8 cellular contexts compared by ENCODE assay signal in the genomic region with DNA sequence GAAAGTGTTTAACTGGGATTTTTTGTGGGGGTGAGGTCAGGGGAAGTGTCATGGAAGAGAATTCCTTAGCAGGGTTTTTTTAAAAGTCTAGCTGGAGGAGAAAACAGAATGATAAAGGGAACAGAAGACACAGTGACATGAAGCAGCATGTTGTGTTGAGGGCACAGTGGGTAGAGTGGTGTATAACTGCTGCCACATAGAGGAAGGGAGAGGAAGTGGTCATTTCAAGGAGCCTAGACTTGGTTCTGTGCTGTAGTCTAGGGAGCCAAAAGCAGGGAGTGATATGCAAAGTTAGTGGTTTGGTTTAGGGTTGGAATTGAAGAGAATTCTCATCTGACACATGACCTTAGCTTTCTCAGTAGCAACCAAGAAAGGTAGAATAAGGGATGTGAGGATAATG. TPM values are rescaled to one million over a fixed set of nuclear protein-coding genes. Genes with fewer than 3 reads are reported as not detected.
DNase-seq lines count a peak whose midpoint lies in the region; ATAC-seq lines count a peak whose summit lies in the region.

No MANE protein-coding gene starts in this region.

- CTCF ChIA-PET in activated naive CD4-positive, alpha-beta T cell treated with anti-CD3 and anti-CD28 coated beads for 36 hours (lab: Charles Lee): interaction anchor here (0.6 to 4.2 kb wide), 7 partner anchors 10 to 641 kb away, joined by 3 to 32 read pairs (median 4); a partner anchor contains a TSS

- H3K9me3 Mint-ChIP-seq in activated naive CD4-positive, alpha-beta T cell treated with anti-CD3 and anti-CD28 coated beads for 36 hours: peaks cover 3% of the 10 kb centered on the region
- H3K9me3 Mint-ChIP-seq in T-helper 2 cell treated with Interferon-gamma antibody and Interleukin-4, amounts not matched to agents 5 μg/mL and 100 μg/mL, for 36 hours: no peaks in the 10 kb centered on the region

- no peaks in the 10 kb centered on the region for H3K4me1 Mint-ChIP-seq in activated naive CD4-positive, alpha-beta T cell treated with anti-CD3 and anti-CD28 coated beads for 36 hours (ENCODE audit: low read depth)
- no peaks in the 10 kb centered on the region for H3K4me1 Mint-ChIP-seq in T-helper 2 cell treated with Interferon-gamma antibody and Interleukin-4, amounts not matched to agents 5 μg/mL and 100 μg/mL, for 36 hours (ENCODE audit: low read depth)

- no peaks in the 10 kb centered on the region for H3K36me3 Mint-ChIP-seq in activated naive CD4-positive, alpha-beta T cell treated with anti-CD3 and anti-CD28 coated beads for 36 hours (ENCODE audit: low read depth)
- peaks cover 4% of the 10 kb centered on the region for H3K36me3 Mint-ChIP-seq in T-helper 2 cell treated with Interferon-gamma antibody and Interleukin-4, amounts not matched to agents 5 μg/mL and 100 μg/mL, for 36 hours (ENCODE audit: low read depth)

- peak; percentile 99 for ATAC-seq in GM21825 (IDR thresholded peaks at IDR 0.05; ENCODE audit: unreplicated experiment)

- intact Hi-C loops in activated naive CD4-positive, alpha-beta T cell treated with anti-CD3 and anti-CD28 coated beads for 36 hours (cut with micrococcal nuclease): loop anchor here (1.0 to 2.0 kb wide), 3 partner anchors 21 to 73 kb away; no protein-coding TSS in a partner anchor

- no peak overlapping the region for H3K27ac Mint-ChIP-seq in activated naive CD4-positive, alpha-beta T cell treated with anti-CD3 and anti-CD28 coated beads for 36 hours
- no peak overlapping the region for H3K27ac Mint-ChIP-seq in T-helper 2 cell treated with Interferon-gamma antibody and Interleukin-4, amounts not matched to agents 5 μg/mL and 100 μg/mL, for 36 hours

- no peak overlapping the region for H3K4me3 Mint-ChIP-seq in activated naive CD4-positive, alpha-beta T cell treated with anti-CD3 and anti-CD28 coated beads for 36 hours
- no peak overlapping the region for H3K4me3 Mint-ChIP-seq in T-helper 2 cell treated with Interferon-gamma antibody and Interleukin-4, amounts not matched to agents 5 μg/mL and 100 μg/mL, for 36 hours

- DNase-seq in activated naive CD4-positive, alpha-beta T cell treated with anti-CD3 and anti-CD28 coated beads for 36 hours: peak; percentile 41
- DNase-seq in activated naive CD4-positive, alpha-beta T cell treated with Interleukin-2 at 50 U/mL for 16 hours: no peak
- peak; percentile 14 for DNase-seq in HuH-7 (ENCODE audit: low spot score)
- DNase-seq in T-helper 2 cell treated with Interferon-gamma antibody and Interleukin-4, amounts not matched to agents 5 μg/mL and 100 μg/mL, for 36 hours (ENCODE audit: low spot score): peak; percentile 38
- peak; percentile 10 for DNase-seq in hepatic stellate cell (ENCODE audit: low spot score)
- no peak for DNase-seq in superior temporal gyrus (ENCODE audit: extremely low spot score)
- DNase-seq in stimulated activated CD4-positive, alpha-beta T cell treated with anti-CD3 and anti-CD28 coated beads, Interleukin-1b, Interleukin-23, amount 100 ng/mL, for 48 hours: no peak

- H3K27me3 Mint-ChIP-seq in activated naive CD4-positive, alpha-beta T cell treated with anti-CD3 and anti-CD28 coated beads for 36 hours (ENCODE audit: low read depth): no peaks in the 10 kb centered on the region
- no peaks in the 10 kb centered on the region for H3K27me3 Mint-ChIP-seq in T-helper 2 cell treated with Interferon-gamma antibody and Interleukin-4, amounts not matched to agents 5 μg/mL and 100 μg/mL, for 36 hours (ENCODE audit: low read depth)

RNA-seq across cellular contexts. Expression of a gene that starts 10.2 kb away (rescaled TPM):
- total RNA-seq in activated naive CD4-positive, alpha-beta T cell treated with anti-CD3 and anti-CD28 coated beads for 36 hours: 1 to 10 TPM; 7.6 to 7.9 TPM

Comparison
In these comparisons a context has a peak if more than half of its experiments do, and no peak if none do; other contexts are left out.
1. DNase-seq: peak in activated naive CD4-positive, alpha-beta T cell treated with anti-CD3 and anti-CD28 coated beads for 36 hours (single experiment), HuH-7 (single experiment), T-helper 2 cell treated with Interferon-gamma antibody and Interleukin-4, amounts not matched to agents 5 μg/mL and 100 μg/mL, for 36 hours (single experiment) and hepatic stellate cell (single experiment); none in activated naive CD4-positive, alpha-beta T cell treated with Interleukin-2 at 50 U/mL for 16 hours (single experiment), superior temporal gyrus (single experiment) and stimulated activated CD4-positive, alpha-beta T cell treated with anti-CD3 and anti-CD28 coated beads, Interleukin-1b, Interleukin-23, amount 100 ng/mL, for 48 hours (single experiment).